In the genomic region with DNA sequence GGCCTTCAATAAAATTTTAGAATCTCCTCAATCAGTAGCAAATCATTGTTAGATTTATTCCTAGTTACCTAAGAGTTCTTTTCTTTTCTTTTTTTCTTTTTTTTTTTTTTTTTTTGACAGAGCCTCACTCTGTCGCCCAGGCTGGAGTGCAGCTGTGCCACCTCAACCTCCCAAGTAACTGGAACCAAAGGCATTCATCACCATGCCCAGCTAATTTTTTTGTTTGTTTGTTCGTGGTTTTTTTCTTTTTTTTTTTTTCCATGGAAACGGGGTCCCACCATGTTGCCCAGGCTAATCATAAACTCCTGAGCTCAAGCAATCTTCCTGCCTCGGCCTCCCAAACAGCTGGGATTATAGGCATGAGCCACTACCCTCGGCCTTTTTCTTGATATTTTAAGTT, we compare ENCODE assay signal across 8 cellular contexts. TPM values are rescaled to one million over a fixed set of nuclear protein-coding genes. Genes with fewer than 3 reads are reported as not detected.
"Had no signal": no experiment of that assay in that cellular context is flagged by ENCODE, and none has a peak within 500 bp of the region (broad histone marks: within the 10 kb centered on the region; RNA-seq: fewer than 3 reads in every experiment).

No MANE protein-coding gene starts in this region.

- H3K4me3 ChIP-seq: GM23248, GM23338, HAP-1 had no signal

- H3K9me3 ChIP-seq: HAP-1 had no signal

- DNase-seq: GM23248, GOT3, H7, H9, HCEC 1CT, HFFc6 had no signal

- H3K27ac ChIP-seq: GM23248 had no signal

- H3K36me3 ChIP-seq: HAP-1 had no signal

- H3K4me1 ChIP-seq: HAP-1 had no signal

RNA-seq across cellular contexts. Expression of a gene that starts 48.0 kb away (rescaled TPM):
- total RNA-seq: GM23248 had no signal
